Comparison of ENCODE assay signal across 1 cellular context in genomic region chr3:46690798-46691197, GRCh38.
TF ChIP-seq lines count a peak whose summit lies in the region.

No MANE protein-coding gene starts in this region.

TF ChIP-seq in WTC11, 78 proteins besides CTCF, POLR2A, EP300 and RAD21 (continued from another document):
- TF ChIP-seq, protein P1, sequence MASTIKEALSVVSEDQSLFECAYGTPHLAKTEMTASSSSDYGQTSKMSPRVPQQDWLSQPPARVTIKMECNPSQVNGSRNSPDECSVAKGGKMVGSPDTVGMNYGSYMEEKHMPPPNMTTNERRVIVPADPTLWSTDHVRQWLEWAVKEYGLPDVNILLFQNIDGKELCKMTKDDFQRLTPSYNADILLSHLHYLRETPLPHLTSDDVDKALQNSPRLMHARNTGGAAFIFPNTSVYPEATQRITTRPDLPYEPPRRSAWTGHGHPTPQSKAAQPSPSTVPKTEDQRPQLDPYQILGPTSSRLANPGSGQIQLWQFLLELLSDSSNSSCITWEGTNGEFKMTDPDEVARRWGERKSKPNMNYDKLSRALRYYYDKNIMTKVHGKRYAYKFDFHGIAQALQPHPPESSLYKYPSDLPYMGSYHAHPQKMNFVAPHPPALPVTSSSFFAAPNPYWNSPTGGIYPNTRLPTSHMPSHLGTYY (CRISPR knock-in tag; IDR thresholded peaks at IDR 0.05) = no peak
- TF ChIP-seq NR1H2 (CRISPR knock-in tag; IDR thresholded peaks at IDR 0.05) = no peak
